Comparison of ENCODE assay signal across 8 cellular contexts in the genomic region with DNA sequence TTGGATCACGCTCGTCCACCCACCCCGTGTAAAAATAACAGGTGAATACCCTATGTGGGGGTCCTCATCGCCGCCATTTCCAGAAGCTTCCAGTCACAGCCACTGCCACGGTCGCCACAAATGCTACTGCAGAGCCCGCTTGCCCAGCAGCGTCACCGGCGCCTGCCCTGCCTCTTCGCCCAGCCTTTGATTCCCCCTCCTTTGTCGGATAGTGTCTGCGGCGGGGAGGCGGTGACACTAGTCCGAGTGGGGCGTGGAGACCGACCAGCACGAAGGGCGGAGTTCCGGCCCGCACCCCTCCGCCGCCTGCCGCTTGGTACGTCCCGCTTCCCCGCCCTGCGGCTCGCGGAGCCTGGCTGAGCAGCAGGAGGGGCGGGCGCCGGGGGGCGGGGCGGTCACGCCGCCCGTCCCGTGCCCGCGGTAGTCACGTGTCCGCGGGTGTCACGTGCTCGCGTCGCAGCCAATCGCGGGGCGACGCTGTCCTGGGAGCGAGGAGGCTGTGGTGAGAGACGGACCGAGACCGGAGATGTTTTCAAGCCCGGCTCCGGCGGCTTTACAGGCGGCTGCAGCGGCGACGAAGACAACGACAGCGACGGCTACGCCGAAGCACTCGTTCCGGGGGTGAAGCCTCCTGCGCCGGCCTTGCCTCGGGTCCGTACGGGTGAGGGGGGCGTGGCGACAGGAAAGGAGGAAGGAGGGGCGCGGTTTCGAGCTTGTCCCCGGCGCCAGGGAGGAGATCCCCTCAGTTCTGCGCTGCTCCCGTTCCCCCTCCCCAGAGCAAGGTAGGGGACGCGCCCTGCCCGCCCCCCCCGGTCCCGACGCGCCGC. TPM values are rescaled to one million over a fixed set of nuclear protein-coding genes. Genes with fewer than 3 reads are reported as not detected.
A peak's percentile ranks its signal among the peaks of the same experiment; 100 is the strongest.
DNase-seq lines count a peak whose midpoint lies in the region; ATAC-seq, FAIRE-seq and TF ChIP-seq lines count a peak whose summit lies in the region.

A gene (plus strand): TSS at position 467 of the 827 bp plus-strand sequence. CDS start 45,652 bp downstream, outside the sequence.

- TF ChIP-seq POLR2A in HepG2 (IDR thresholded peaks at IDR 0.05; ENCODE audit: insufficient read depth in 1 of 2, low read depth in 2 of 2, low read length in 2 of 2), result peak; percentile 71 to 75

- H3K79me2 ChIP-seq in HepG2 (ENCODE audit: insufficient read depth, low read length), result peaks cover 60% of the 10 kb centered on the region

- no peak for FAIRE-seq in HepG2 (lab: Jason Lieb, UNC)

- BruUV-seq in HepG2 (replicated peaks; lab: Mats Ljungman, UMichigan), result no TSS peak

- POLR2A ChIA-PET in HepG2 (lab: Yijun Ruan, JAX), result interaction anchor here (1.0 to 5.2 kb wide), 11 partner anchors 8 to 63 kb away, joined by 3 to 71 read pairs (median 6); a partner anchor contains a TSS

- H3K27me3 Mint-ChIP-seq in CD14-positive monocyte (ENCODE audit: low read depth in 3 of 3), result no peaks in the 10 kb centered on the region
- no peaks in the 10 kb centered on the region for H3K27me3 Mint-ChIP-seq in dendritic cell treated with granulocyte-macrophage colony-stimulating factor and Interleukin-4, amounts not matched to agents 40 ng/mL and 50 ng/mL, for 4 days

- no peaks in the 10 kb centered on the region; a peak in 2 of 5 replicates for H3K27me3 ChIP-seq in HepG2 (ENCODE audit: control insufficient read depth in 1 of 2, insufficient read depth in 2 of 2, low read length in 2 of 2)

- H3K9me3 ChIP-seq in HepG2 (ENCODE audit: low read length), result no peaks in the 10 kb centered on the region

- peaks cover 24 to 31% of the 10 kb centered on the region in 2 donors for H3K36me3 Mint-ChIP-seq in CD14-positive monocyte
- H3K36me3 Mint-ChIP-seq in dendritic cell treated with granulocyte-macrophage colony-stimulating factor and Interleukin-4, amounts not matched to agents 40 ng/mL and 50 ng/mL, for 4 days (ENCODE audit: low read depth), result peaks cover 77% of the 10 kb centered on the region

- 0% methylated on average over 6 of the region's 94 CpGs for WGBS in HepG2 (ENCODE audit: low lambda C conversion rate)

- peak within 1 kb of the TSS; percentile 91 to 95 for H3K4me3 Mint-ChIP-seq in CD14-positive monocyte
- peak within 1 kb of the TSS; percentile 84 for H3K4me3 Mint-ChIP-seq in dendritic cell treated with granulocyte-macrophage colony-stimulating factor and Interleukin-4, amounts not matched to agents 40 ng/mL and 50 ng/mL, for 4 days

- H3K4me1 Mint-ChIP-seq in CD14-positive monocyte, result peaks cover 47% of the 10 kb centered on the region
- H3K4me1 Mint-ChIP-seq in dendritic cell treated with granulocyte-macrophage colony-stimulating factor and Interleukin-4, amounts not matched to agents 40 ng/mL and 50 ng/mL, for 4 days (ENCODE audit: low read depth), result peaks cover 33% of the 10 kb centered on the region

- TF ChIP-seq CTCF in CD14-positive monocyte (IDR thresholded peaks at IDR 0.05) (no peak), HepG2 (CRISPR knock-in tag; IDR thresholded peaks at IDR 0.05) (no peak)

- H3K36me3 ChIP-seq in HepG2 (replicated peaks in 1 of 2; ENCODE audit: control insufficient read depth in 1 of 2, insufficient read depth in 2 of 2, low read length in 2 of 2), result peaks cover 2 to 16% of the 10 kb centered on the region in 2 experiments; a peak in 3 of 5 replicates

- H3K9ac ChIP-seq in HepG2 (ENCODE audit: insufficient read depth, low read depth, low read length), result peak within 1 kb of the TSS; percentile 92

- ATAC-seq in GM19438 (IDR thresholded peaks at IDR 0.05; ENCODE audit: low read depth, unreplicated experiment) (peak; percentile 58), HG03571 (IDR thresholded peaks at IDR 0.05; ENCODE audit: unreplicated experiment) (peak; percentile 70), HepG2 (peak; percentile 86)

- TF ChIP-seq RAD21 in HepG2 (CRISPR knock-in tag; IDR thresholded peaks at IDR 0.05), result no peak

- H3K4me3 ChIP-seq in HepG2 (replicated peaks in 1 of 3; ENCODE audit: insufficient read depth in 1 of 3, low read depth in 2 of 3, low read length in 3 of 3), result peak within 1 kb of the TSS; percentile 85 to 94 (median 93)

- peak within 1 kb of the TSS; percentile 97 for H3K27ac ChIP-seq in HepG2 (ENCODE audit: extremely low read length, insufficient read depth, low read length)

- peaks cover 19% of the 10 kb centered on the region for H4K20me1 ChIP-seq in HepG2 (ENCODE audit: insufficient read depth, low read length)

- no peaks in the 10 kb centered on the region for H3K9me3 Mint-ChIP-seq in CD14-positive monocyte
- no peaks in the 10 kb centered on the region for H3K9me3 Mint-ChIP-seq in dendritic cell treated with granulocyte-macrophage colony-stimulating factor and Interleukin-4, amounts not matched to agents 40 ng/mL and 50 ng/mL, for 4 days

- H3K4me1 ChIP-seq in HepG2 (ENCODE audit: insufficient read depth, low read length), result peaks cover 54% of the 10 kb centered on the region

- DNase-seq in CD14-positive monocyte (ENCODE audit: low spot score), result peak; percentile 98
- peak; percentile 97 for DNase-seq in NCI-H774 (lab: John Stamatoyannopoulos, UW)
- peak; percentile 95 to 96 for DNase-seq in activated CD4-positive, alpha-beta T cell treated with anti-CD3 and anti-CD28 coated beads, Interleukin-2, amount 50 U/mL, for 4 hours
- peak; percentile 88 for DNase-seq in HepG2 (ENCODE audit: low spot score)
- DNase-seq in stimulated activated CD4-positive, alpha-beta T cell treated with anti-CD3 and anti-CD28 coated beads, Interleukin-2, amount 100 ng/mL, for 48 hours, result peak; percentile 96 to 97

- peak within 1 kb of the TSS; percentile 98 to 100 (median 99) for H3K27ac Mint-ChIP-seq in CD14-positive monocyte
- peak within 1 kb of the TSS; percentile 98 for H3K27ac Mint-ChIP-seq in dendritic cell treated with granulocyte-macrophage colony-stimulating factor and Interleukin-4, amounts not matched to agents 40 ng/mL and 50 ng/mL, for 4 days

- H3K4me2 ChIP-seq in HepG2 (ENCODE audit: low read depth, low read length), result peak within 1 kb of the TSS; percentile 74

- intact Hi-C loops in CD14-positive monocyte (cut with micrococcal nuclease), result loop anchor here (2.0 to 5.0 kb wide), 4 partner anchors 16 to 64 kb away; a partner anchor contains a TSS
- intact Hi-C loops in dendritic cell treated with granulocyte-macrophage colony-stimulating factor and Interleukin-4, amounts not matched to agents 40 ng/mL and 50 ng/mL, for 4 days (cut with micrococcal nuclease), result loop anchor here (1.0 to 10.0 kb wide), 3 partner anchors 34 to 198 kb away; a partner anchor contains a TSS
- intact Hi-C loops in HepG2 (cut with micrococcal nuclease; ENCODE audit: unreplicated experiment), result loop anchor here (2.0 to 5.0 kb wide), 2 partner anchors 34 to 64 kb away; a partner anchor contains a TSS

- in situ Hi-C loops in HepG2 (cut with HindIII; ENCODE audit: extremely low pct_ligation_motif_present, low pct_unique_long_range_greater_than_20kb), result loop anchor here (5.0 kb wide), 1 partner anchor 59 kb away; no protein-coding TSS in a partner anchor

- TF ChIP-seq EP300 in HepG2 (IDR thresholded peaks at IDR 0.05; ENCODE audit: low read depth in 2 of 2, low read length in 2 of 2) (no peak), HepG2 (CRISPR knock-in tag; IDR thresholded peaks at IDR 0.05; ENCODE audit: borderline replicate concordance) (peak; percentile 25; the same call in 1 of the 2 replicates)

- no peak within 1 kb of the TSS for H2AFZ ChIP-seq in HepG2 (ENCODE audit: low read length)

- CTCF ChIA-PET in HepG2 (lab: Yijun Ruan, JAX; ENCODE audit: low intra/inter-chr PET ratio, low total read pairs), result no interaction called here

TF ChIP-seq in HepG2, 621 proteins besides CTCF, POLR2A, EP300 and RAD21 (continues in another document):
- no peak for TF ChIP-seq HMG20B (CRISPR knock-in tag; conservative IDR thresholded peaks at IDR 0.05)
- TF ChIP-seq, protein P1, sequence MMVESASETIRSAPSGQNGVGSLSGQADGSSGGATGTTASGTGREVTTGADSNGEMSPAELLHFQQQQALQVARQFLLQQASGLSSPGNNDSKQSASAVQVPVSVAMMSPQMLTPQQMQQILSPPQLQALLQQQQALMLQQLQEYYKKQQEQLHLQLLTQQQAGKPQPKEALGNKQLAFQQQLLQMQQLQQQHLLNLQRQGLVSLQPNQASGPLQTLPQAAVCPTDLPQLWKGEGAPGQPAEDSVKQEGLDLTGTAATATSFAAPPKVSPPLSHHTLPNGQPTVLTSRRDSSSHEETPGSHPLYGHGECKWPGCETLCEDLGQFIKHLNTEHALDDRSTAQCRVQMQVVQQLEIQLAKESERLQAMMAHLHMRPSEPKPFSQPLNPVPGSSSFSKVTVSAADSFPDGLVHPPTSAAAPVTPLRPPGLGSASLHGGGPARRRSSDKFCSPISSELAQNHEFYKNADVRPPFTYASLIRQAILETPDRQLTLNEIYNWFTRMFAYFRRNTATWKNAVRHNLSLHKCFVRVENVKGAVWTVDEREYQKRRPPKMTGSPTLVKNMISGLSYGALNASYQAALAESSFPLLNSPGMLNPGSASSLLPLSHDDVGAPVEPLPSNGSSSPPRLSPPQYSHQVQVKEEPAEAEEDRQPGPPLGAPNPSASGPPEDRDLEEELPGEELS (CRISPR knock-in tag; IDR thresholded peaks at IDR 0.05), result peak; percentile 28
- TF ChIP-seq TOPORS (CRISPR knock-in tag; IDR thresholded peaks at IDR 0.05), result peak; percentile 70; the same call in 1 of the 2 replicates

RNA-seq across cellular contexts. Expression of the gene that starts here (rescaled TPM):
- 10 to 100 TPM; 15.4 to 15.5 TPM for polyA plus RNA-seq in CD14-positive monocyte
- total RNA-seq in HepG2 (2016; rRNA removed; fragmentation: Illumina TruSeq; extraction: Trizol), result 16.8 and 23.2 TPM in 2 replicates
- 185 and 208 TPM in 2 replicates for total RNA-seq in HepG2 (2016; cell fraction: cytosol; rRNA removed; fragmentation: Illumina TruSeq; extraction: Trizol; ENCODE audit: low read depth)
- total RNA-seq in HepG2 (2016; cell fraction: insoluble cytoplasmic fraction; rRNA removed; fragmentation: Illumina TruSeq; extraction: Trizol), result 13.8 and 24.0 TPM in 2 replicates
- 82.6 and 97.9 TPM in 2 replicates for total RNA-seq in HepG2 (2016; cell fraction: membrane; rRNA removed; fragmentation: Illumina TruSeq; extraction: Trizol)
- 25.9 and 32.4 TPM in 2 replicates for total RNA-seq in HepG2 (2016; cell fraction: nucleus; rRNA removed; fragmentation: Illumina TruSeq; extraction: Trizol)
- polyA plus RNA-seq in HepG2 (2011; rRNA removed), result 5.0 and 6.0 TPM in 2 replicates
- 1.1 and 3.2 TPM in 2 replicates for polyA plus RNA-seq in HepG2 (2011; cell fraction: cytosol; rRNA removed)
- polyA plus RNA-seq in HepG2 (2011; cell fraction: nucleus; rRNA removed), result 11.1 and 12.2 TPM in 2 replicates
- polyA plus RNA-seq in HepG2 (2012), result 12.0 and 13.7 TPM in 2 replicates
- polyA plus RNA-seq in HepG2 (2016; cell fraction: cytosol; fragmentation: Illumina TruSeq; extraction: Trizol; ENCODE audit: low read depth), result 0.16 and 0.49 TPM in 2 replicates
- 6.2 and 6.3 TPM in 2 replicates for polyA plus RNA-seq in HepG2 (2016; cell fraction: insoluble cytoplasmic fraction; fragmentation: Illumina TruSeq; extraction: Trizol; ENCODE audit: low read depth)
- polyA plus RNA-seq in HepG2 (2016; cell fraction: membrane; fragmentation: Illumina TruSeq; extraction: Trizol; ENCODE audit: low read depth), result 0.37 and 0.38 TPM in 2 replicates
- polyA plus RNA-seq in HepG2 (2016; cell fraction: nucleus; fragmentation: Illumina TruSeq; extraction: Trizol; ENCODE audit: insufficient read depth, low read depth), result 22.3 and 24.5 TPM in 2 replicates
- polyA minus RNA-seq in HepG2 (2011; rRNA and poly(A)+ RNA removed; ENCODE audit: low replicate concordance), result 17.9 and 18.3 TPM in 2 replicates
- polyA minus RNA-seq in HepG2 (2011; cell fraction: cytosol; rRNA and poly(A)+ RNA removed), result 40.9 and 44.7 TPM in 2 replicates
- 80.1 and 85.7 TPM in 2 replicates for polyA minus RNA-seq in HepG2 (2011; cell fraction: nucleus; rRNA and poly(A)+ RNA removed)

Comparison
In these comparisons a context has a peak if more than half of its experiments do, and no peak if none do; other contexts are left out.
1. Peak in every context shown above with its lines: DNase-seq, ATAC-seq, H3K4me3 ChIP-seq and H3K27ac ChIP-seq.